In genomic region chr16:86418981-86419380, GRCh38 we compare ENCODE assay signal across 33 cellular contexts.
"Had no signal": no experiment of that assay in that cellular context is flagged by ENCODE, and none has a peak within 500 bp of the region (broad histone marks: within the 10 kb centered on the region; RNA-seq: fewer than 3 reads in every experiment).

No MANE protein-coding gene starts in this region.

- H3K36me3 ChIP-seq: adrenal gland, brain microvascular endothelial cell, breast epithelium had no signal

- ATAC-seq: activated CD8-positive, alpha-beta T cell treated with anti-CD3 and anti-CD28 coated beads for 36 hours; activated naive CD4-positive, alpha-beta T cell treated with anti-CD3 and anti-CD28 coated beads, Interleukin-2, amount 50 U/mL, for 72 hours; activated T-cell treated with anti-CD3 and anti-CD28 coated beads, Interleukin-2, amount 50 U/mL, for 4 hours; activated T-cell treated with anti-CD3 and anti-CD28 coated beads, Interleukin-2, amount 50 U/mL, for 72 hours; activated T-helper 17 cell treated with anti-CD3 and anti-CD28 coated beads, Interleukin-2, amount 50 U/mL, for 72 hours; body of pancreas had no signal

- H3K9me3 ChIP-seq: adrenal gland had no signal

- H3K27me3 ChIP-seq: adrenal gland, body of pancreas had no signal

- H3K4me1 ChIP-seq: adrenal gland, body of pancreas, breast epithelium had no signal

- DNase-seq: activated B cell treated with CpG ODN at 0.5 μM for 24 hours; activated CD4-positive, alpha-beta memory T cell treated with anti-CD3 and anti-CD28 coated beads for 36 hours; activated CD4-positive, alpha-beta T cell treated with anti-CD3 and anti-CD28 coated beads for 4 hours; activated CD4-positive, alpha-beta T cell treated with anti-CD3 and anti-CD28 coated beads, Interleukin-2, amount 10 ng/mL, durations not matched to agents 24 days and 14 days; activated CD4-positive, alpha-beta T cell treated with anti-CD3 and anti-CD28 coated beads, Interleukin-2, amount 50 U/mL, for 1 hour; activated CD4-positive, alpha-beta T cell treated with anti-CD3 and anti-CD28 coated beads, Interleukin-2, amount 50 U/mL, for 4 hours; activated CD4-positive, CD25-positive, alpha-beta regulatory T cell treated with anti-CD3 and anti-CD28 coated beads, Interleukin-2, amount 50 U/mL, for 72 hours; activated CD8-positive, alpha-beta memory T cell treated with anti-CD3 and anti-CD28 coated beads, Interleukin-2, amount 50 U/mL, for 4 hours; activated CD8-positive, alpha-beta T cell treated with anti-CD3 and anti-CD28 coated beads for 36 hours; activated effector memory CD4-positive, alpha-beta T cell treated with anti-CD3 and anti-CD28 coated beads, Interleukin-2, amount 50 U/mL, for 16 hours; activated gamma-delta T cell treated with Interleukin-2 at 50 U/mL for 16 hours; activated naive CD4-positive, alpha-beta T cell; activated naive CD4-positive, alpha-beta T cell treated with anti-CD3 and anti-CD28 coated beads for 36 hours; activated naive CD4-positive, alpha-beta T cell treated with anti-CD3 and anti-CD28 coated beads, Interleukin-2, amount 50 U/mL, for 16 hours; activated naive CD8-positive, alpha-beta T cell treated with anti-CD3 and anti-CD28 coated beads for 36 hours; activated T-cell treated with anti-CD3 and anti-CD28 coated beads for 4 hours; activated T-cell treated with anti-CD3 and anti-CD28 coated beads, Interleukin-2, amount 50 U/mL, for 1 hour; activated T-cell treated with anti-CD3 and anti-CD28 coated beads, Interleukin-2, amount 50 U/mL, for 4 hours; activated T-cell treated with anti-CD3 and anti-CD28 coated beads, Interleukin-2, amount 50 U/mL, for 72 hours; adrenal gland; amniotic stem cell; aorta; body of pancreas; brain microvascular endothelial cell; central memory CD4-positive, alpha-beta T cell; T-helper 2 cell; T-helper 9 cell had no signal

- H3K27ac ChIP-seq: adrenal gland, body of pancreas, brain microvascular endothelial cell, breast epithelium, VCaP had no signal

- FAIRE-seq: astrocyte, TTC549 had no signal

- H3K4me3 ChIP-seq: adrenal gland, body of pancreas, breast epithelium had no signal
